Comparison of ENCODE assay signal across 31 cellular contexts in the genomic region with DNA sequence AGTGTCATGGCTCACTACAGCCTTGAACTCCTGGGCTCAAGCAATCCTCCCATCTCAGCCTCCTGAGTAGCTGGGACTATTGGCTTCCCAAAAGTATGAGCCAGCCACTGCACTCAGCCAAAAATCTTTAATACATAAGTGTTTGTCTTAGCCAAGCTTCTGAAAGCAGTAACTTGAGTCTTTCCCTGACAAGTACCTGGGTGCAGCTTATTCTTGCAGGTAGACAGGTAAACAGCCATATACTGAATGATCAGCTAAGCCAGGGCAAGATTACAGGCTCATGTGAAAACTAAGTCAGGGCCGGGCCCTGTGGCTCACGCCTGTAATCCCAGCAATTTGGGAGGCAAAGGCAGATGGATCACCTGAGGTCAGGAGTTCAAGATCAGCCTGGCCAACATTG. TPM values are rescaled to one million over a fixed set of nuclear protein-coding genes. Genes with fewer than 3 reads are reported as not detected.
"Had no signal": no experiment of that assay in that cellular context is flagged by ENCODE, and none has a peak within 500 bp of the region (broad histone marks: within the 10 kb centered on the region; RNA-seq: fewer than 3 reads in every experiment).

No MANE protein-coding gene starts in this region.

- ATAC-seq: activated CD8-positive, alpha-beta memory T cell treated with anti-CD3 and anti-CD28 coated beads, Interleukin-2, amount 10 ng/mL, durations not matched to agents 7 days and 5 days; activated T-cell treated with anti-CD3 and anti-CD28 coated beads, Interleukin-2, amount 50 U/mL, for 4 hours; activated T-helper 17 cell treated with anti-CD3 and anti-CD28 coated beads, Interleukin-2, amount 50 U/mL, for 72 hours had no signal

- H3K27ac Mint-ChIP-seq: activated CD4-positive, alpha-beta T cell treated with anti-CD3 and anti-CD28 coated beads, Interleukin-2, amount 10 ng/mL, durations not matched to agents 24 days and 14 days; activated CD8-positive, alpha-beta memory T cell treated with anti-CD3 and anti-CD28 coated beads, Interleukin-2, amount 10 ng/mL, durations not matched to agents 7 days and 5 days; activated naive CD8-positive, alpha-beta T cell; brain; T-helper 2 cell treated with Interferon-gamma antibody and Interleukin-4, amounts not matched to agents 5 μg/mL and 100 μg/mL, for 36 hours had no signal

- H3K4me1 ChIP-seq: Peyer's patch, SJCRH30 had no signal

- H3K27me3 ChIP-seq: cardiac muscle cell, MG63, Peyer's patch, SJCRH30 had no signal

- H3K9me3 ChIP-seq: MG63, Peyer's patch, SJCRH30, SK-N-SH had no signal

- H3K9me3 Mint-ChIP-seq: activated B cell treated with CpG ODN at 0.5 μM for 24 hours; activated CD4-positive, alpha-beta T cell treated with anti-CD3 and anti-CD28 coated beads, Interleukin-2, amount 10 ng/mL, durations not matched to agents 24 days and 14 days; activated naive CD4-positive, alpha-beta T cell treated with anti-CD3 and anti-CD28 coated beads for 36 hours; activated T-cell treated with anti-CD3 and anti-CD28 coated beads, Interleukin-2, amount 50 U/mL, for 4 hours; activated T-helper 17 cell treated with anti-CD3 and anti-CD28 coated beads, Interleukin-2, amount 50 U/mL, for 72 hours; brain; T-helper 2 cell treated with Interferon-gamma antibody and Interleukin-4, amounts not matched to agents 5 μg/mL and 100 μg/mL, for 36 hours had no signal

- H3K4me3 ChIP-seq: cardiac muscle cell, MG63, Peyer's patch, SJCRH30 had no signal

- DNase-seq: activated B cell treated with CpG ODN at 0.5 μM for 24 hours; activated CD4-positive, alpha-beta T cell treated with anti-CD3 and anti-CD28 coated beads for 1 hour; activated CD4-positive, alpha-beta T cell treated with anti-CD3 and anti-CD28 coated beads, Interleukin-2, amount 10 ng/mL, durations not matched to agents 24 days and 14 days; activated CD4-positive, alpha-beta T cell treated with anti-CD3 and anti-CD28 coated beads, Interleukin-2, amount 50 U/mL, for 48 hours; activated CD8-positive, alpha-beta memory T cell treated with anti-CD3 and anti-CD28 coated beads, Interleukin-2, amount 10 ng/mL, durations not matched to agents 7 days and 5 days; activated gamma-delta T cell; activated naive CD4-positive, alpha-beta T cell treated with anti-CD3 and anti-CD28 coated beads for 36 hours; activated T-cell treated with anti-CD3 and anti-CD28 coated beads, Interleukin-2, amount 50 U/mL, for 4 hours; amygdala; MG63; MV-4-11; NCI-H1092 treated with DMSO at 0.1 percent for 48 hours; NCI-H1417 treated with DMSO at 0.1 percent for 48 hours; NCI-H1694; NCI-H2029; NCI-H2107; NCI-H510A treated with DMSO at 0.1 percent for 48 hours; NCI-H69; NK-92 treated with Interleukin-12 subunit alpha and Interleukin-12 subunit beta, amount 100 ng/mL, for 24 hours; Peyer's patch; Right ventricle myocardium superior; SJCRH30; SK-N-SH; T-helper 1 cell had no signal

- H3K27ac ChIP-seq: cardiac muscle cell, KMS-11, Peyer's patch, RWPE1, SJCRH30 had no signal

- H3K4me3 Mint-ChIP-seq: activated CD4-positive, alpha-beta T cell treated with anti-CD3 and anti-CD28 coated beads, Interleukin-2, amount 10 ng/mL, durations not matched to agents 24 days and 14 days; activated CD8-positive, alpha-beta memory T cell treated with anti-CD3 and anti-CD28 coated beads, Interleukin-2, amount 10 ng/mL, durations not matched to agents 7 days and 5 days; activated naive CD4-positive, alpha-beta T cell treated with anti-CD3 and anti-CD28 coated beads for 36 hours; activated naive CD8-positive, alpha-beta T cell; activated T-cell treated with anti-CD3 and anti-CD28 coated beads, Interleukin-2, amount 50 U/mL, for 4 hours; activated T-helper 17 cell treated with anti-CD3 and anti-CD28 coated beads, Interleukin-2, amount 50 U/mL, for 72 hours; brain; T-helper 2 cell treated with Interferon-gamma antibody and Interleukin-4, amounts not matched to agents 5 μg/mL and 100 μg/mL, for 36 hours had no signal

- H3K27me3 Mint-ChIP-seq: activated B cell treated with CpG ODN at 0.5 μM for 24 hours; activated CD4-positive, alpha-beta T cell treated with anti-CD3 and anti-CD28 coated beads, Interleukin-2, amount 10 ng/mL, durations not matched to agents 24 days and 14 days; activated CD8-positive, alpha-beta memory T cell treated with anti-CD3 and anti-CD28 coated beads, Interleukin-2, amount 10 ng/mL, durations not matched to agents 7 days and 5 days; activated naive CD8-positive, alpha-beta T cell; activated T-helper 17 cell treated with anti-CD3 and anti-CD28 coated beads, Interleukin-2, amount 50 U/mL, for 72 hours; brain had no signal

RNA-seq across cellular contexts. Expression of gene DNALI1, which starts 50.0 kb away (rescaled TPM):
- total RNA-seq: activated B cell treated with CpG ODN at 0.5 μM for 24 hours; activated CD4-positive, alpha-beta T cell treated with anti-CD3 and anti-CD28 coated beads, Interleukin-2, amount 10 ng/mL, durations not matched to agents 24 days and 14 days; activated naive CD4-positive, alpha-beta T cell treated with anti-CD3 and anti-CD28 coated beads for 36 hours; activated T-cell treated with anti-CD3 and anti-CD28 coated beads, Interleukin-2, amount 50 U/mL, for 4 hours had no signal
